8 cellular contexts compared by ENCODE assay signal in the genomic region with DNA sequence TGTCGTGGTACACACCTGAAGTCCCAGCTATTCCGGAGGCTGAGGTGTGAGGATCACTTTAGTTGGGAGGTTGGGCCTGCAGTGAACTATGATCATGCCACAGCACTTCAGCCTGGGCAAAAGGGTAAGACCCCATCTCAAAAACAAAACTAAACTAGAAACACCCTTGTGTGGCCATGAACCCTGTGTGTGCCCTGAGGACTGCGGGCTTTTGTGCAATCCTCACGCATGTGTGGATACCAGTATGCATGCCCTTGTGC. TPM values are rescaled to one million over a fixed set of nuclear protein-coding genes. Genes with fewer than 3 reads are reported as not detected.
DNase-seq lines count a peak whose midpoint lies in the region; ATAC-seq, FAIRE-seq and TF ChIP-seq lines count a peak whose summit lies in the region.

No MANE protein-coding gene starts in this region.

- H3K36me3 ChIP-seq in skeletal muscle tissue (ENCODE audit: control insufficient read depth in 3 of 3, insufficient read depth in 3 of 3, low read length in 3 of 3) = peaks cover 11 to 18% (median 16%) of the 10 kb centered on the region in 3 donors

- no peaks in the 10 kb centered on the region for H3K27me3 ChIP-seq in skeletal muscle tissue (ENCODE audit: control insufficient read depth in 3 of 3, insufficient read depth in 3 of 3, low read length in 3 of 3)

- ATAC-seq in HG03095 (IDR thresholded peaks at IDR 0.05; ENCODE audit: unreplicated experiment) (no peak), HG03280 (IDR thresholded peaks at IDR 0.05; ENCODE audit: unreplicated experiment) (no peak)

- peaks cover 35 to 39% (median 35%) of the 10 kb centered on the region in 3 donors for H3K4me1 ChIP-seq in skeletal muscle tissue (ENCODE audit: control insufficient read depth in 3 of 3, insufficient read depth in 3 of 3, low read length in 3 of 3)

- TF ChIP-seq POLR2A in GM12892 (IDR thresholded peaks at IDR 0.05; ENCODE audit: low read depth, low read length) = no peak
- TF ChIP-seq POLR2A in erythroblast (IDR thresholded peaks at IDR 0.05; ENCODE audit: low read length) = no peak

- no peak for TF ChIP-seq CTCF in VCaP (conservative IDR thresholded peaks at IDR 0.05)
- TF ChIP-seq CTCF in fibroblast of villous mesenchyme (IDR thresholded peaks at IDR 0.05; ENCODE audit: insufficient read depth, low read depth, low read length) = no peak

- peak overlapping the region; percentile 69 to 86 (median 75) for H3K9ac ChIP-seq in skeletal muscle tissue (ENCODE audit: low read depth in 1 of 3, low read length in 3 of 3)

- FAIRE-seq in GM12892 (lab: Jason Lieb, UNC) = peak; percentile 82

- H3K9me3 ChIP-seq in skeletal muscle tissue (ENCODE audit: control insufficient read depth in 3 of 3, low read length in 3 of 3) = no peaks in the 10 kb centered on the region

- H3K27ac ChIP-seq in VCaP (peak overlapping the region; percentile 91), skeletal muscle tissue (ENCODE audit: low read depth, low read length) (peak overlapping the region; percentile 93)

- H3K4me3 ChIP-seq in fibroblast of villous mesenchyme (ENCODE audit: low read depth, low read length) = peak overlapping the region; percentile 62
- peak overlapping the region; percentile 72 to 92 (median 83) for H3K4me3 ChIP-seq in skeletal muscle tissue (ENCODE audit: low read length in 3 of 3)

- DNase-seq in GM12892 (ENCODE audit: insufficient read length) = no peak
- DNase-seq in fibroblast of villous mesenchyme (ENCODE audit: low read depth) = no peak
- DNase-seq in erythroblast (lab: John Stamatoyannopoulos, UW) = no peak
- DNase-seq in COR-L47 (lab: John Stamatoyannopoulos, UW) = no peak

RNA-seq across cellular contexts. Expression of a gene that starts 1.1 kb away (rescaled TPM):
- 41.3 TPM for polyA plus RNA-seq in GM12892 (2012; ENCODE audit: missing spikeins)
- total RNA-seq in fibroblast of villous mesenchyme = 70.8 and 76.0 TPM in 2 replicates
- total RNA-seq in skeletal muscle tissue = 37.1 TPM

RNA-seq across cellular contexts. Expression of a gene that starts 19.8 kb away (rescaled TPM):
- 19.0 TPM for polyA plus RNA-seq in GM12892 (2012; ENCODE audit: missing spikeins)
- 12.6 and 13.4 TPM in 2 replicates for total RNA-seq in fibroblast of villous mesenchyme
- 2.1 TPM for total RNA-seq in skeletal muscle tissue

RNA-seq across cellular contexts. Expression of a gene that starts 22.6 kb away (rescaled TPM):
- polyA plus RNA-seq in GM12892 (2012; ENCODE audit: missing spikeins) = 2.0 TPM
- total RNA-seq in fibroblast of villous mesenchyme (not detected in 2 replicates), skeletal muscle tissue (2.1 TPM)

RNA-seq across cellular contexts. Expression of a gene that starts 46.9 kb away (rescaled TPM):
- polyA plus RNA-seq in GM12892 (2012; ENCODE audit: missing spikeins) = 122 TPM
- total RNA-seq in fibroblast of villous mesenchyme = 34.1 and 36.1 TPM in 2 replicates
- 7.8 TPM for total RNA-seq in skeletal muscle tissue

RNA-seq across cellular contexts. Expression of a gene that starts 47.6 kb away (rescaled TPM):
- polyA plus RNA-seq in GM12892 (2012; ENCODE audit: missing spikeins) = 9.3 TPM
- 0.64 and 0.86 TPM in 2 replicates for total RNA-seq in fibroblast of villous mesenchyme
- under 0.01 TPM for total RNA-seq in skeletal muscle tissue
